Comparison of ENCODE assay signal across 1 cellular context in genomic region chr20:13991311-13991710, GRCh38.
TF ChIP-seq lines count a peak whose summit lies in the region.

No MANE protein-coding gene starts in this region.

TF ChIP-seq in GM23338, 12 proteins besides CTCF, POLR2A, EP300 and RAD21 (continued from another document):
- no peak for TF ChIP-seq ETS1 (IDR thresholded peaks at IDR 0.05)
- no peak for TF ChIP-seq JUNB (IDR thresholded peaks at IDR 0.05; ENCODE audit: unreplicated experiment)
- TF ChIP-seq NANOG (IDR thresholded peaks at IDR 0.05; ENCODE audit: borderline replicate concordance): no peak
- no peak for TF ChIP-seq EZH2 (IDR thresholded peaks at IDR 0.05; ENCODE audit: low read depth, unreplicated experiment)
- TF ChIP-seq ZNF331 (CRISPR knock-in tag; IDR thresholded peaks at IDR 0.05; ENCODE audit: low read depth): no peak
- TF ChIP-seq ZNF462 (CRISPR knock-in tag; IDR thresholded peaks at IDR 0.05): no peak
- TF ChIP-seq POLR2AphosphoS5 (IDR thresholded peaks at IDR 0.05; ENCODE audit: low read depth): no peak
- TF ChIP-seq ZNF114 (CRISPR knock-in tag; IDR thresholded peaks at IDR 0.05): no peak
- TF ChIP-seq CREB1 (CRISPR knock-in tag; IDR thresholded peaks at IDR 0.05; ENCODE audit: low read depth): no peak
